In the genomic region with DNA sequence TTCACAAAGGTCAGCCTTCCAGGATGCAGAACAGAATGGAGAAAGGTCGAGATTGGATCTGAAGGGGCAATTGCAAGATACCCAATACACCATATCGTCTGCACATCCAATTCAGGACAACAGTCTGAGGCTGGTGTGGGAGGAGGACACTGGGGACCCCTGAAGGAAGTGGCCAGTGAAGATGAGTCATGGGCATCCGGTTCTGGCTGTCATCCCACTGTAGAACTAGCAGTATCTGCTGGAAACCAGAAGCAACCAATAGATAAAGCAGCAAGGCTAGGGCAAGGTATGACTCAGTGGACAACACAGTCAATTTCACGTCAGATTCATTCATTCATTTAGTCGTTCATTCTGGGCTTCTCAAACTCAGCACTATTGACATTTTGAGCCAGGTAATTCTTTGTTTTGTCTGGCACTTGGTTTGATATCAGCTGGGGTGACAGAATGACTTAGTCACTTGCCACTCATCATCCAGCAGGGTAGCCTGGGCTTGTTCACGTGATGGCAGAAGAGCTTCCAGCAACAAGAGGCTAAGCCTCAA, we compare ENCODE assay signal across 1 cellular context.
TF ChIP-seq lines count a peak whose summit lies in the region.

No MANE protein-coding gene starts in this region.

TF ChIP-seq in K562, 482 proteins besides CTCF, POLR2A, EP300 and RAD21 (continued from another document and continues in another):
- peak; percentile 87 for TF ChIP-seq TEAD4 (IDR thresholded peaks at IDR 0.05; ENCODE audit: low read length)
- no peak for TF ChIP-seq TEAD4 (CRISPR knock-in tag; IDR thresholded peaks at IDR 0.05; ENCODE audit: borderline replicate concordance)
- no peak for TF ChIP-seq PHF20 (IDR thresholded peaks at IDR 0.05; ENCODE audit: partially characterized antibody)
- TF ChIP-seq NFATC3 (IDR thresholded peaks at IDR 0.05) = no peak
- no peak for TF ChIP-seq TOE1 (IDR thresholded peaks at IDR 0.05; ENCODE audit: borderline replicate concordance)
- 0 out of 2 replicates have a peak, but pooled peaks have one; percentile 40 for TF ChIP-seq TOE1 (CRISPR knock-in tag; IDR thresholded peaks at IDR 0.05; ENCODE audit: borderline replicate concordance, low read depth)
- TF ChIP-seq HBP1 (CRISPR knock-in tag; IDR thresholded peaks at IDR 0.05) = 0 out of 2 replicates have a peak, but pooled peaks have one; percentile 12
- peak; percentile 75 for TF ChIP-seq FOS (IDR thresholded peaks at IDR 0.05; ENCODE audit: extremely low read depth, insufficient read length)
- no peak for TF ChIP-seq ZNF282 (CRISPR knock-in tag; IDR thresholded peaks at IDR 0.05)
- TF ChIP-seq CHD7 (IDR thresholded peaks at IDR 0.05; ENCODE audit: low read depth, low read length) = no peak
- TF ChIP-seq RBM22 (IDR thresholded peaks at IDR 0.05; ENCODE audit: low read depth, low read length, poor library complexity, severe bottlenecking) = no peak
- no peak for TF ChIP-seq FOXA1 (IDR thresholded peaks at IDR 0.05; ENCODE audit: borderline replicate concordance)
- no peak for TF ChIP-seq E2F6 (IDR thresholded peaks at IDR 0.05; ENCODE audit: borderline replicate concordance in 1 of 2, extremely low read depth in 1 of 2, insufficient read depth in 1 of 2, insufficient read length in 1 of 2, low read depth in 1 of 2, low read length in 1 of 2, poor library complexity in 1 of 2, severe bottlenecking in 1 of 2)
- TF ChIP-seq SMC3 (conservative IDR thresholded peaks at IDR 0.05; ENCODE audit: insufficient read depth, low read depth, low read length) = no peak
- no peak for TF ChIP-seq EWSR1 (IDR thresholded peaks at IDR 0.05; ENCODE audit: borderline replicate concordance, low read depth, partially characterized antibody)
- no peak for TF ChIP-seq KDM4B (IDR thresholded peaks at IDR 0.05; ENCODE audit: borderline replicate concordance in 2 of 2, low read depth in 1 of 2)
- TF ChIP-seq SNIP1 (IDR thresholded peaks at IDR 0.05; ENCODE audit: low read depth) = no peak
- TF ChIP-seq, protein P1, sequence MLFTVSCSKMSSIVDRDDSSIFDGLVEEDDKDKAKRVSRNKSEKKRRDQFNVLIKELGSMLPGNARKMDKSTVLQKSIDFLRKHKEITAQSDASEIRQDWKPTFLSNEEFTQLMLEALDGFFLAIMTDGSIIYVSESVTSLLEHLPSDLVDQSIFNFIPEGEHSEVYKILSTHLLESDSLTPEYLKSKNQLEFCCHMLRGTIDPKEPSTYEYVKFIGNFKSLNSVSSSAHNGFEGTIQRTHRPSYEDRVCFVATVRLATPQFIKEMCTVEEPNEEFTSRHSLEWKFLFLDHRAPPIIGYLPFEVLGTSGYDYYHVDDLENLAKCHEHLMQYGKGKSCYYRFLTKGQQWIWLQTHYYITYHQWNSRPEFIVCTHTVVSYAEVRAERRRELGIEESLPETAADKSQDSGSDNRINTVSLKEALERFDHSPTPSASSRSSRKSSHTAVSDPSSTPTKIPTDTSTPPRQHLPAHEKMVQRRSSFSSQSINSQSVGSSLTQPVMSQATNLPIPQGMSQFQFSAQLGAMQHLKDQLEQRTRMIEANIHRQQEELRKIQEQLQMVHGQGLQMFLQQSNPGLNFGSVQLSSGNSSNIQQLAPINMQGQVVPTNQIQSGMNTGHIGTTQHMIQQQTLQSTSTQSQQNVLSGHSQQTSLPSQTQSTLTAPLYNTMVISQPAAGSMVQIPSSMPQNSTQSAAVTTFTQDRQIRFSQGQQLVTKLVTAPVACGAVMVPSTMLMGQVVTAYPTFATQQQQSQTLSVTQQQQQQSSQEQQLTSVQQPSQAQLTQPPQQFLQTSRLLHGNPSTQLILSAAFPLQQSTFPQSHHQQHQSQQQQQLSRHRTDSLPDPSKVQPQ (CRISPR knock-in tag; IDR thresholded peaks at IDR 0.05; ENCODE audit: borderline replicate concordance) = no peak
- TF ChIP-seq SREBF1 (IDR thresholded peaks at IDR 0.05; ENCODE audit: borderline replicate concordance, low read depth, low read length) = no peak
- TF ChIP-seq GATAD2A (IDR thresholded peaks at IDR 0.05) = peak; percentile 8; the same call in 1 of the 2 replicates
- no peak for TF ChIP-seq POLR2H (tag; IDR thresholded peaks at IDR 0.05; ENCODE audit: low read depth)
- TF ChIP-seq JUNB (CRISPR knock-in tag; conservative IDR thresholded peaks at IDR 0.05) = 0 out of 2 replicates have a peak, but pooled peaks have one; percentile 52
- TF ChIP-seq GABPA (tag; conservative IDR thresholded peaks at IDR 0.05; ENCODE audit: low read depth) = peak; percentile 48; the same call in 1 of the 2 replicates
- no peak for TF ChIP-seq ZNF12 (CRISPR knock-in tag; IDR thresholded peaks at IDR 0.05)
- TF ChIP-seq, protein P2, sequence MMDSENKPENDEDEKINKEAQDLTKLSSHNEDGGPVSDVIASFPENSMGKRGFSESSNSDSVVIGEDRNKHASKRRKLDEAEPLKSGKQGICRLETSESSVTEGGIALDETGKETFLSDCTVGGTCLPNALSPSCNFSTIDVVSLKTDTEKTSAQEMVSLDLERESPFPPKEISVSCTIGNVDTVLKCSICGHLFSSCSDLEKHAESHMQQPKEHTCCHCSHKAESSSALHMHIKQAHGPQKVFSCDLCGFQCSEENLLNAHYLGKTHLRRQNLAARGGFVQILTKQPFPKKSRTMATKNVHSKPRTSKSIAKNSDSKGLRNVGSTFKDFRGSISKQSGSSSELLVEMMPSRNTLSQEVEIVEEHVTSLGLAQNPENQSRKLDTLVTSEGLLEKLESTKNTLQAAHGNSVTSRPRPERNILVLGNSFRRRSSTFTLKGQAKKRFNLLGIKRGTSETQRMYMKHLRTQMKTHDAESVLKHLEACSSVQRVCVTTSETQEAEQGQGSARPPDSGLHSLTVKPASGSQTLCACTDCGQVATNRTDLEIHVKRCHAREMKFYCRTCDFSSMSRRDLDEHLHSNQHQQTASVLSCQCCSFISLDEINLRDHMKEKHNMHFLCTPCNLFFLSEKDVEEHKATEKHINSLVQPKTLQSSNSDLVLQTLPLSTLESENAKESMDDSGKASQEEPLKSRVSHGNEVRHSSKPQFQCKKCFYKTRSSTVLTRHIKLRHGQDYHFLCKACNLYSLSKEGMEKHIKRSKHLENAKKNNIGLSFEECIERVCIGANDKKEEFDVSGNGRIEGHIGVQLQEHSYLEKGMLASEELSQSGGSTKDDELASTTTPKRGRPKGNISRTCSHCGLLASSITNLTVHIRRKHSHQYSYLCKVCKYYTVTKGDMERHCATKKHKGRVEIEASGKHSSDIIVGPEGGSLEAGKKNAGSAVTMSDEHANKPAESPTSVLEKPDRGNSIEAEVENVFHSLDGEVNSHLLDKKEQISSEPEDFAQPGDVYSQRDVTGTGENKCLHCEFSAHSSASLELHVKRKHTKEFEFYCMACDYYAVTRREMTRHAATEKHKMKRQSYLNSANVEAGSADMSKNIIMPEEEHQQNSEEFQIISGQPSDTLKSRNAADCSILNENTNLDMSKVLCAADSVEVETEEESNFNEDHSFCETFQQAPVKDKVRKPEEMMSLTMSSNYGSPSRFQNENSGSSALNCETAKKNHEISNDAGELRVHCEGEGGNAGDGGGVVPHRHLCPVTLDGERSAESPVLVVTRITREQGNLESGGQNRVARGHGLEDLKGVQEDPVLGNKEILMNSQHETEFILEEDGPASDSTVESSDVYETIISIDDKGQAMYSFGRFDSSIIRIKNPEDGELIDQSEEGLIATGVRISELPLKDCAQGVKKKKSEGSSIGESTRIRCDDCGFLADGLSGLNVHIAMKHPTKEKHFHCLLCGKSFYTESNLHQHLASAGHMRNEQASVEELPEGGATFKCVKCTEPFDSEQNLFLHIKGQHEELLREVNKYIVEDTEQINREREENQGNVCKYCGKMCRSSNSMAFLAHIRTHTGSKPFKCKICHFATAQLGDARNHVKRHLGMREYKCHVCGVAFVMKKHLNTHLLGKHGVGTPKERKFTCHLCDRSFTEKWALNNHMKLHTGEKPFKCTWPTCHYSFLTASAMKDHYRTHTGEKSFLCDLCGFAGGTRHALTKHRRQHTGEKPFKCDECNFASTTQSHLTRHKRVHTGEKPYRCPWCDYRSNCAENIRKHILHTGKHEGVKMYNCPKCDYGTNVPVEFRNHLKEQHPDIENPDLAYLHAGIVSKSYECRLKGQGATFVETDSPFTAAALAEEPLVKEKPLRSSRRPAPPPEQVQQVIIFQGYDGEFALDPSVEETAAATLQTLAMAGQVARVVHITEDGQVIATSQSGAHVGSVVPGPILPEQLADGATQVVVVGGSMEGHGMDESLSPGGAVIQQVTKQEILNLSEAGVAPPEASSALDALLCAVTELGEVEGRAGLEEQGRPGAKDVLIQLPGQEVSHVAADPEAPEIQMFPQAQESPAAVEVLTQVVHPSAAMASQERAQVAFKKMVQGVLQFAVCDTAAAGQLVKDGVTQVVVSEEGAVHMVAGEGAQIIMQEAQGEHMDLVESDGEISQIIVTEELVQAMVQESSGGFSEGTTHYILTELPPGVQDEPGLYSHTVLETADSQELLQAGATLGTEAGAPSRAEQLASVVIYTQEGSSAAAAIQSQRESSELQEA (IDR thresholded peaks at IDR 0.05; ENCODE audit: low read depth) = no peak
- no peak for TF ChIP-seq KHSRP (IDR thresholded peaks at IDR 0.05)
